Comparison of ENCODE assay signal across 22 cellular contexts in the genomic region with DNA sequence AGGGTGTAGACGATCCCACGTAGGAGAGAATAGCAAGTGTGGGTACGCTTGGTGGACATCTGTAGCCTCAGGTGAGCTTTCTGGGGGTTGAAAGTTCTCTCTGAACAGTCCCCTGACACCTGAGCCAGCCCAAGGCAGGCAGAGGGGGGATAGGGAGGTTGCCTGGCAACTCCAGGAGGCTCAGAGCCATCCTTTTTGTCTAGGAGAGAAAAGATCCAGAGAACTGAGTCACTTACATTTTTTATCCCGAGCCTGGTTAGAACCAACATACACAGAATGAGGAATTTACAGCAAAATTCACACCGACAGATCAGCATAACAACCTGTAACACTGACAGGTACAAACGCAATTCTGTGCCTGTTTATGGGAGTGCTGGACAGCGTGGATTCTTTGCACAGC.
"Had no signal": no experiment of that assay in that cellular context is flagged by ENCODE, and none has a peak within 500 bp of the region (broad histone marks: within the 10 kb centered on the region; RNA-seq: fewer than 3 reads in every experiment).

No MANE protein-coding gene starts in this region.

- H3K4me1 Mint-ChIP-seq: memory B cell, naive B cell had no signal

- H3K27ac ChIP-seq: coronary artery, epithelial cell of prostate, gastroesophageal sphincter, thoracic aorta, vagina, WERI-Rb-1 had no signal

- H3K36me3 Mint-ChIP-seq: activated naive CD8-positive, alpha-beta T cell; memory B cell; naive B cell; type B pancreatic cell had no signal

- H3K9me3 ChIP-seq: gastroesophageal sphincter, heart left ventricle, thoracic aorta, vagina had no signal

- H3K4me3 ChIP-seq: coronary artery, gastroesophageal sphincter, heart left ventricle, thoracic aorta, vagina had no signal

- H3K4me3 Mint-ChIP-seq: activated naive CD8-positive, alpha-beta T cell; activated T-cell treated with anti-CD3 and anti-CD28 coated beads, Interleukin-2, amount 50 U/mL, for 4 hours; memory B cell; naive B cell; neural crest cell; type B pancreatic cell had no signal

- H3K36me3 ChIP-seq: gastroesophageal sphincter, heart left ventricle, thoracic aorta, vagina, WERI-Rb-1 had no signal

- DNase-seq: activated CD4-positive, alpha-beta T cell treated with anti-CD3 and anti-CD28 coated beads, Interleukin-2, amount 50 U/mL, for 48 hours; activated CD8-positive, alpha-beta memory T cell treated with anti-CD3 and anti-CD28 coated beads, Interleukin-2, amount 50 U/mL, for 48 hours; activated naive CD4-positive, alpha-beta T cell; activated T-cell treated with anti-CD3 and anti-CD28 coated beads, Interleukin-2, amount 50 U/mL, for 4 hours; cerebellar nuclear complex; heart left ventricle; islet precursor cell; left cardiac atrium; naive B cell; stimulated activated CD4-positive, alpha-beta T cell treated with anti-CD3 and anti-CD28 coated beads, Interleukin-4, amount 100 ng/mL, for 24 hours; stimulated activated naive CD4-positive, alpha-beta T cell treated with Interleukin-2 at 50 U/mL for 16 hours; WERI-Rb-1 had no signal

- ATAC-seq: activated T-cell treated with anti-CD3 and anti-CD28 coated beads, Interleukin-2, amount 50 U/mL, for 4 hours; gastroesophageal sphincter; heart left ventricle; left cardiac atrium had no signal

- H3K27ac Mint-ChIP-seq: activated naive CD8-positive, alpha-beta T cell; activated T-helper 2 cell treated with anti-CD3 and anti-CD28 coated beads, Interferon-gamma antibody, Interleukin-2, Interleukin-4, amounts not matched to agents 10 μg/mL and 5 μg/mL and 100 μg/mL, durations not matched to agents 14 hours and 24 hours and 36 hours; memory B cell; naive B cell; type B pancreatic cell had no signal

- H3K4me1 ChIP-seq: vagina had no signal

- H3K9me3 Mint-ChIP-seq: activated T-cell treated with anti-CD3 and anti-CD28 coated beads, Interleukin-2, amount 50 U/mL, for 4 hours; activated T-helper 2 cell treated with anti-CD3 and anti-CD28 coated beads, Interferon-gamma antibody, Interleukin-2, Interleukin-4, amounts not matched to agents 10 μg/mL and 5 μg/mL and 100 μg/mL, durations not matched to agents 14 hours and 24 hours and 36 hours; neural crest cell had no signal

- H3K27me3 ChIP-seq: gastroesophageal sphincter, heart left ventricle, vagina had no signal

- H3K27me3 Mint-ChIP-seq: type B pancreatic cell had no signal
